ENCODE assay signal across 1 cellular context in genomic region chr10:43402880-43403452, GRCh38.
TF ChIP-seq lines count a peak whose summit lies in the region.

No MANE protein-coding gene starts in this region.

TF ChIP-seq in K562, 482 proteins besides CTCF, POLR2A, EP300 and RAD21 (continues in another document):
- no peak for TF ChIP-seq ZNF780A (CRISPR knock-in tag; IDR thresholded peaks at IDR 0.05)
- no peak for TF ChIP-seq SMARCA5 (IDR thresholded peaks at IDR 0.05)
- no peak for TF ChIP-seq ETS1 (conservative IDR thresholded peaks at IDR 0.05; ENCODE audit: control insufficient read depth, low read depth, low read length)
- no peak for TF ChIP-seq PBX2 (CRISPR knock-in tag; IDR thresholded peaks at IDR 0.05; ENCODE audit: low read depth)
- TF ChIP-seq PBX2 (tag; conservative IDR thresholded peaks at IDR 0.05; ENCODE audit: low read depth): no peak
- no peak for TF ChIP-seq CSDE1 (IDR thresholded peaks at IDR 0.05)
- TF ChIP-seq GTF3C2 (IDR thresholded peaks at IDR 0.05; ENCODE audit: borderline replicate concordance, extremely low read depth, insufficient read length): no peak
- no peak for TF ChIP-seq LARP7 (IDR thresholded peaks at IDR 0.05)
- no peak for TF ChIP-seq CAMTA2 (CRISPR knock-in tag; conservative IDR thresholded peaks at IDR 0.05)
- peak; percentile 47; the same call in 1 of the 2 replicates for TF ChIP-seq ZNF121 (CRISPR knock-in tag; conservative IDR thresholded peaks at IDR 0.05)
- no peak for TF ChIP-seq BRD9 (IDR thresholded peaks at IDR 0.05; ENCODE audit: low read depth, partially characterized antibody)
- no peak for TF ChIP-seq ZBTB9 (CRISPR knock-in tag; IDR thresholded peaks at IDR 0.05)
- no peak for TF ChIP-seq LCOR (CRISPR knock-in tag; IDR thresholded peaks at IDR 0.05)
- TF ChIP-seq ZBTB33 (CRISPR knock-in tag; IDR thresholded peaks at IDR 0.05): no peak
- TF ChIP-seq NFIX (CRISPR knock-in tag; IDR thresholded peaks at IDR 0.05; ENCODE audit: low read depth): no peak
- no peak for TF ChIP-seq IRF1 (CRISPR knock-in tag; IDR thresholded peaks at IDR 0.05; ENCODE audit: borderline replicate concordance)
- no peak for TF ChIP-seq ELF1 (tag; IDR thresholded peaks at IDR 0.05)
- TF ChIP-seq CLOCK (CRISPR knock-in tag; IDR thresholded peaks at IDR 0.05; ENCODE audit: borderline replicate concordance): no peak
- no peak for TF ChIP-seq ESRRB (CRISPR knock-in tag; IDR thresholded peaks at IDR 0.05; ENCODE audit: borderline replicate concordance)
- TF ChIP-seq ZNF445 (CRISPR knock-in tag; IDR thresholded peaks at IDR 0.05; ENCODE audit: low read depth): no peak
- TF ChIP-seq ZNF644 (tag; IDR thresholded peaks at IDR 0.05; ENCODE audit: low read depth): no peak
- TF ChIP-seq ZNF584 (CRISPR knock-in tag; IDR thresholded peaks at IDR 0.05; ENCODE audit: low read depth): no peak
- TF ChIP-seq POLR2AphosphoS5 (IDR thresholded peaks at IDR 0.05; ENCODE audit: control insufficient read depth, insufficient read depth, low read depth, low read length): peak; percentile 52; the same call in 1 of the 2 replicates
- TF ChIP-seq YBX1 (IDR thresholded peaks at IDR 0.05): no peak
- TF ChIP-seq CXXC5 (CRISPR knock-in tag; IDR thresholded peaks at IDR 0.05): no peak
- no peak for TF ChIP-seq TRIM24 (IDR thresholded peaks at IDR 0.05)
- TF ChIP-seq MCM2 (IDR thresholded peaks at IDR 0.05; ENCODE audit: low read depth): no peak
- peak; percentile 10; the same call in 1 of the 2 replicates for TF ChIP-seq POLR2G (IDR thresholded peaks at IDR 0.05; ENCODE audit: low read depth, low read length)
- no peak for TF ChIP-seq ZNF134 (CRISPR knock-in tag; conservative IDR thresholded peaks at IDR 0.05)
- TF ChIP-seq FOXK1 (CRISPR knock-in tag; IDR thresholded peaks at IDR 0.05; ENCODE audit: borderline replicate concordance): no peak
- TF ChIP-seq XRCC5 (IDR thresholded peaks at IDR 0.05; ENCODE audit: low read depth, low read length): no peak
- TF ChIP-seq ZNF695 (CRISPR knock-in tag; IDR thresholded peaks at IDR 0.05): no peak
- TF ChIP-seq PURB (CRISPR knock-in tag; IDR thresholded peaks at IDR 0.05; ENCODE audit: low read depth): no peak
- TF ChIP-seq FOXA1 (IDR thresholded peaks at IDR 0.05; ENCODE audit: borderline replicate concordance): no peak
- TF ChIP-seq SUPT5H (IDR thresholded peaks at IDR 0.05): no peak
- TF ChIP-seq GTF2B (IDR thresholded peaks at IDR 0.05; ENCODE audit: extremely low read depth, insufficient read length): no peak
- TF ChIP-seq ZNF707 (CRISPR knock-in tag; conservative IDR thresholded peaks at IDR 0.05): no peak
- TF ChIP-seq KLF6 (CRISPR knock-in tag; IDR thresholded peaks at IDR 0.05; ENCODE audit: borderline replicate concordance): no peak
- no peak for TF ChIP-seq IRF2 (CRISPR knock-in tag; IDR thresholded peaks at IDR 0.05)
- 0 out of 2 replicates have a peak, but pooled peaks have one; percentile 5 for TF ChIP-seq ARID3A (IDR thresholded peaks at IDR 0.05; ENCODE audit: borderline replicate concordance, low read depth, low read length)
- 0 out of 2 replicates have a peak, but pooled peaks have one; percentile 19 for TF ChIP-seq CBFA2T3 (IDR thresholded peaks at IDR 0.05)
- TF ChIP-seq CEBPG (CRISPR knock-in tag; IDR thresholded peaks at IDR 0.05): no peak
- no peak for TF ChIP-seq CEBPG (tag; conservative IDR thresholded peaks at IDR 0.05 in 1 of 2, IDR thresholded peaks at IDR 0.05 in 1 of 2)
- no peak for TF ChIP-seq SIN3B (IDR thresholded peaks at IDR 0.05; ENCODE audit: low read depth)
- TF ChIP-seq TRIM28 (IDR thresholded peaks at IDR 0.05): no peak
- TF ChIP-seq RBFOX2 (IDR thresholded peaks at IDR 0.05; ENCODE audit: low read depth, low read length): peak; percentile 13; the same call in 1 of the 2 replicates
- no peak for TF ChIP-seq STAT5A (IDR thresholded peaks at IDR 0.05; ENCODE audit: borderline replicate concordance, low read length)
- peak; percentile 84 for TF ChIP-seq L3MBTL2 (IDR thresholded peaks at IDR 0.05)
- no peak for TF ChIP-seq HMBOX1 (IDR thresholded peaks at IDR 0.05)
- no peak for TF ChIP-seq SMAD3 (CRISPR knock-in tag; conservative IDR thresholded peaks at IDR 0.05)
- TF ChIP-seq MED1 (CRISPR knock-in tag; IDR thresholded peaks at IDR 0.05; ENCODE audit: borderline replicate concordance): no peak
- no peak for TF ChIP-seq ZBED1 (IDR thresholded peaks at IDR 0.05)
